13 cellular contexts compared by ENCODE assay signal in genomic region chr16:49838639-49839461, GRCh38. TPM values are rescaled to one million over a fixed set of nuclear protein-coding genes. Genes with fewer than 3 reads are reported as not detected.
DNase-seq lines count a peak whose midpoint lies in the region; ATAC-seq and TF ChIP-seq lines count a peak whose summit lies in the region.
"Had no signal": no experiment of that assay in that cellular context is flagged by ENCODE, and none has a peak within 500 bp of the region (broad histone marks: within the 10 kb centered on the region; RNA-seq: fewer than 3 reads in every experiment).

No MANE protein-coding gene starts in this region.

- H3K36me3 ChIP-seq in HUES48 (ENCODE audit: control insufficient read depth, insufficient read depth, low read length) (no peaks in the 10 kb centered on the region), colonic mucosa (no peaks in the 10 kb centered on the region), iPS-18a (ENCODE audit: control insufficient read depth, low read depth, low read length) (no peaks in the 10 kb centered on the region), sigmoid colon (no peaks in the 10 kb centered on the region), osteoblast (ENCODE audit: insufficient read depth, low read length) (no peaks in the 10 kb centered on the region)

- H3K27me3 ChIP-seq in HUES48 (ENCODE audit: control insufficient read depth, insufficient read depth, low read length) (no peaks in the 10 kb centered on the region), colonic mucosa (peaks cover 8% of the 10 kb centered on the region), iPS-18a (ENCODE audit: control insufficient read depth, insufficient read depth, low read length) (no peaks in the 10 kb centered on the region), sigmoid colon (peaks cover 0 to 26% (median 9%) of the 10 kb centered on the region in 3 donors), osteoblast (ENCODE audit: insufficient read depth, low read length) (no peaks in the 10 kb centered on the region)

- H3K9me3 ChIP-seq in HUES48 (ENCODE audit: control insufficient read depth, insufficient read depth, low read length) = no peaks in the 10 kb centered on the region
- no peaks in the 10 kb centered on the region for H3K9me3 ChIP-seq in colonic mucosa
- H3K9me3 ChIP-seq in iPS-18a (ENCODE audit: control insufficient read depth, low read depth, low read length) = no peaks in the 10 kb centered on the region
- H3K9me3 ChIP-seq in sigmoid colon = no peaks in the 10 kb centered on the region
- H3K9me3 ChIP-seq in osteoblast (ENCODE audit: low read depth, low read length) = no peaks in the 10 kb centered on the region

- TF ChIP-seq CTCF in colonic mucosa (IDR thresholded peaks at IDR 0.05) (no peak), sigmoid colon (IDR thresholded peaks at IDR 0.05) (no peak), osteoblast (IDR thresholded peaks at IDR 0.05; ENCODE audit: extremely low read depth, low read depth, low read length) (no peak)

- no peak for ATAC-seq in GM21825 (IDR thresholded peaks at IDR 0.05; ENCODE audit: unreplicated experiment)
- ATAC-seq: naive thymus-derived CD8-positive, alpha-beta T cell had no signal

- H3K4me2 ChIP-seq in osteoblast (ENCODE audit: insufficient read depth, low read length) = no peak overlapping the region

- H2AFZ ChIP-seq in osteoblast (ENCODE audit: low read length) = no peak overlapping the region

- intact Hi-C loops in colonic mucosa (cut with DNase I) (no loop called here), sigmoid colon (cut with DNase I) (no loop called here)

- H3K4me3 ChIP-seq in HUES48 (ENCODE audit: low read depth, low read length) (peak overlapping the region; percentile 57), colonic mucosa (peak overlapping the region; percentile 11), iPS-18a (ENCODE audit: low read length) (peak overlapping the region; percentile 37), sigmoid colon (peak overlapping the region in 3 of 4 donors; percentile 29 to 44 (median 43)), osteoblast (ENCODE audit: insufficient read depth, low read length) (no peak overlapping the region)

- peaks cover 62% of the 10 kb centered on the region for H3K4me1 ChIP-seq in HUES48 (ENCODE audit: control insufficient read depth, insufficient read depth, low read length)
- no peaks in the 10 kb centered on the region for H3K4me1 ChIP-seq in colonic mucosa
- H3K4me1 ChIP-seq in iPS-18a (ENCODE audit: control insufficient read depth, low read depth, low read length) = peaks cover 59% of the 10 kb centered on the region
- peaks cover 0 to 52% (median 39%) of the 10 kb centered on the region in 4 donors for H3K4me1 ChIP-seq in sigmoid colon
- H3K4me1 ChIP-seq in osteoblast (ENCODE audit: insufficient read depth, low read length) = peaks cover 23% of the 10 kb centered on the region

- H3K27ac ChIP-seq in HUES48 (ENCODE audit: low read depth, low read length) = peak overlapping the region; percentile 63
- no peak overlapping the region for H3K27ac ChIP-seq in colonic mucosa
- H3K27ac ChIP-seq in iPS-18a (ENCODE audit: low read length) = no peak overlapping the region
- H3K27ac ChIP-seq in sigmoid colon = peak overlapping the region; percentile 45 to 88 (median 64)
- H3K27ac ChIP-seq in osteoblast (ENCODE audit: low read depth, low read length) = no peak overlapping the region

- WGBS in sigmoid colon, 2 donors = 12 to 20% methylated on average over 63 of the region's 63 CpGs

- TF ChIP-seq EP300 in sigmoid colon (IDR thresholded peaks at IDR 0.05) = no peak

- DNase-seq in colonic mucosa = no peak
- DNase-seq in sigmoid colon = no peak
- DNase-seq in activated naive CD4-positive, alpha-beta T cell treated with Interleukin-2 at 50 U/mL for 16 hours = no peak
- DNase-seq in osteoblast (ENCODE audit: insufficient read length, low spot score, missing footprints) = no peak
- DNase-seq in activated T-cell treated with anti-CD3 and anti-CD28 coated beads, Interleukin-2, amount 50 U/mL, for 1 hour = no peak
- DNase-seq: activated CD4-positive, CD25-positive, alpha-beta regulatory T cell; CD4-positive, alpha-beta T cell; naive thymus-derived CD8-positive, alpha-beta T cell; NCI-H748 treated with DMSO at 0.1 percent for 48 hours; stimulated activated CD4-positive, alpha-beta T cell treated with anti-CD3 and anti-CD28 coated beads, Interleukin-12 subunit alpha, Interleukin-12 subunit beta, amount 100 ng/mL, for 4 hours had no signal

- H4K20me1 ChIP-seq in osteoblast (ENCODE audit: insufficient read depth, low read length) = peaks cover 2% of the 10 kb centered on the region

- no peaks in the 10 kb centered on the region for H3K79me2 ChIP-seq in osteoblast (ENCODE audit: insufficient read depth, low read length)

- H3K9ac ChIP-seq in HUES48 (ENCODE audit: low read depth, low read length) (no peak overlapping the region; the same call in 1 of the 2 replicates), colonic mucosa (ENCODE audit: low read depth in 2 of 2, low read length in 2 of 2) (peak overlapping the region; percentile 19 to 20), iPS-18a (ENCODE audit: low read length) (peak overlapping the region; percentile 30)

- TF ChIP-seq POLR2A in sigmoid colon (IDR thresholded peaks at IDR 0.05) = no peak

RNA-seq across cellular contexts. Expression of gene ZNF423, which starts 17.1 kb away (rescaled TPM):
- total RNA-seq in colonic mucosa (1 to 10 TPM; 4.7 to 7.3 TPM), sigmoid colon (10 to 100 TPM in 1 of 4 donors, 1 to 10 TPM in 3; 3.6 to 19.7 (median 5.0) TPM), osteoblast (11.6 and 18.3 TPM in 2 replicates)
- polyA plus RNA-seq in sigmoid colon = 1 to 10 TPM in 2 of 3 donors, under 1 TPM in 1; 0.69 to 3.3 (median 1.2) TPM
- total RNA-seq: CD4-positive, alpha-beta T cell; naive thymus-derived CD8-positive, alpha-beta T cell had no signal
- polyA plus RNA-seq: naive thymus-derived CD8-positive, alpha-beta T cell had no signal

Comparison
In these comparisons a context has a peak if more than half of its experiments do, and no peak if none do; other contexts are left out.
1. H3K27ac ChIP-seq: peak in HUES48 (single experiment) and sigmoid colon (4 of 4); none in colonic mucosa (single experiment), iPS-18a (single experiment) and osteoblast (single experiment).